Comparison of ENCODE assay signal across 16 cellular contexts in the genomic region with DNA sequence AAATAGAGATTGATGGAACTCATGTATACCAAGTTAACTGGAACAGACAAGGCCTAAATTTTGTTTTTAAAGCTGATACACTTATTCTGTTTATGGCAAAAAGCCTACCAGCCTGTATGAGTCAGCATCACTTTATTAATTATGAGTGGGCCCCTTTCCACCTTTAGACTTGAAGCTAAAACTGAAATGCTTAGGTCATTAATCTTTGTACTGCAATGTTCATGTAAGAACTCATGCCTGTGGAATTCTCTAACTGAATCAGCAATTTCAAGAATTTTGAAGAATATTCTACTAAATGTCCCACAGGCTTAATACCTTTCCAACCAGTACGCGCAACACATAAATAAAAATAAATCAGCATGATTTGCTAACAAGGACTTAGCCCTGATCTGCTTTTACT.
A peak's percentile ranks its signal among the peaks of the same experiment; 100 is the strongest.
DNase-seq lines count a peak whose midpoint lies in the region; ATAC-seq and TF ChIP-seq lines count a peak whose summit lies in the region.
"Had no signal": no experiment of that assay in that cellular context is flagged by ENCODE, and none has a peak within 500 bp of the region (broad histone marks: within the 10 kb centered on the region; RNA-seq: fewer than 3 reads in every experiment).

No MANE protein-coding gene starts in this region.

- DNase-seq in AG08395 (ENCODE audit: low spot score), result peak; percentile 39
- DNase-seq in NCI-H226, result peak; percentile 76
- DNase-seq in chondrocyte (ENCODE audit: low spot score), result no peak
- DNase-seq in kidney glomerular epithelial cell (lab: John Stamatoyannopoulos, UW), result peak; percentile 54
- no peak for DNase-seq in NCI-H1417 (lab: John Stamatoyannopoulos, UW)
- DNase-seq: activated B cell treated with CpG ODN at 0.5 μM for 24 hours, activated gamma-delta T cell treated with Interleukin-2 at 50 U/mL for 16 hours, Calu3, right cardiac atrium, uterus had no signal

- peaks cover 54% of the 10 kb centered on the region for H3K4me1 Mint-ChIP-seq in chondrocyte (ENCODE audit: low read depth)
- H3K4me1 Mint-ChIP-seq: activated B cell treated with CpG ODN at 0.5 μM for 24 hours; central memory CD8-positive, alpha-beta T cell; stimulated activated memory B cell treated with anti-CD40 and anti-IgM and Interleukin-4, amounts not matched to agents 10 μg/mL and 1 μg/mL and 100 μg/mL, for 72 hours had no signal

- TF ChIP-seq CTCF in chondrocyte (IDR thresholded peaks at IDR 0.05), result no peak

- no peaks in the 10 kb centered on the region for H3K36me3 Mint-ChIP-seq in chondrocyte (ENCODE audit: low read depth)
- H3K36me3 Mint-ChIP-seq: IgD-negative memory B cell; stimulated activated memory B cell treated with anti-CD40 and anti-IgM and Interleukin-4, amounts not matched to agents 10 μg/mL and 1 μg/mL and 100 μg/mL, for 72 hours had no signal

- no peak overlapping the region for H3K4me3 Mint-ChIP-seq in chondrocyte (ENCODE audit: unreplicated experiment)
- H3K4me3 Mint-ChIP-seq: activated B cell treated with CpG ODN at 0.5 μM for 24 hours; central memory CD8-positive, alpha-beta T cell; IgD-negative memory B cell; stimulated activated memory B cell treated with anti-CD40 and anti-IgM and Interleukin-4, amounts not matched to agents 10 μg/mL and 1 μg/mL and 100 μg/mL, for 72 hours had no signal

- H3K27me3 Mint-ChIP-seq in chondrocyte (ENCODE audit: low read depth), result no peaks in the 10 kb centered on the region
- H3K27me3 Mint-ChIP-seq: activated B cell treated with CpG ODN at 0.5 μM for 24 hours; central memory CD8-positive, alpha-beta T cell; IgD-negative memory B cell; stimulated activated memory B cell treated with anti-CD40 and anti-IgM and Interleukin-4, amounts not matched to agents 10 μg/mL and 1 μg/mL and 100 μg/mL, for 72 hours had no signal

- ATAC-seq in HG03095 (IDR thresholded peaks at IDR 0.05; ENCODE audit: unreplicated experiment), result no peak
- ATAC-seq in GM19035 (IDR thresholded peaks at IDR 0.05; ENCODE audit: unreplicated experiment), result no peak
- no peak for ATAC-seq in GM18511 (IDR thresholded peaks at IDR 0.05; ENCODE audit: unreplicated experiment)
- ATAC-seq: right cardiac atrium; stimulated activated memory B cell treated with anti-CD40 and anti-IgM and Interleukin-4, amounts not matched to agents 10 μg/mL and 1 μg/mL and 100 μg/mL, for 72 hours had no signal

- peak overlapping the region; percentile 75 for H3K27ac Mint-ChIP-seq in chondrocyte (ENCODE audit: unreplicated experiment)
- H3K27ac Mint-ChIP-seq: activated B cell treated with CpG ODN at 0.5 μM for 24 hours; IgD-negative memory B cell; stimulated activated memory B cell treated with anti-CD40 and anti-IgM and Interleukin-4, amounts not matched to agents 10 μg/mL and 1 μg/mL and 100 μg/mL, for 72 hours had no signal

- H3K9me3 Mint-ChIP-seq in chondrocyte (ENCODE audit: low read depth), result peaks cover 4% of the 10 kb centered on the region
- H3K9me3 Mint-ChIP-seq: activated B cell treated with CpG ODN at 0.5 μM for 24 hours; central memory CD8-positive, alpha-beta T cell; IgD-negative memory B cell; stimulated activated memory B cell treated with anti-CD40 and anti-IgM and Interleukin-4, amounts not matched to agents 10 μg/mL and 1 μg/mL and 100 μg/mL, for 72 hours had no signal

Comparison
In these comparisons a context has a peak if more than half of its experiments do, and no peak if none do; other contexts are left out.
1. DNase-seq: peak in AG08395 (single experiment), NCI-H226 (single experiment) and kidney glomerular epithelial cell (single experiment); none in chondrocyte (single experiment) and NCI-H1417 (0 of 3).